7 cellular contexts compared by ENCODE assay signal in genomic region chr19:9791073-9791367, GRCh38. TPM values are rescaled to one million over a fixed set of nuclear protein-coding genes. Genes with fewer than 3 reads are reported as not detected.
DNase-seq lines count a peak whose midpoint lies in the region; ATAC-seq, FAIRE-seq and TF ChIP-seq lines count a peak whose summit lies in the region.
"Not testable (repeated sequence)": the region's sequence is repeated elsewhere in the genome, so short reads cannot be mapped to it uniquely, and the experiment has no call there.

No MANE protein-coding gene starts in this region.

- H3K4me1 ChIP-seq in heart left ventricle, result peaks cover 0 to 21% (median 12%) of the 10 kb centered on the region in 12 donors
- not testable (repeated sequence) for H3K4me1 ChIP-seq in naive thymus-derived CD4-positive, alpha-beta T cell (ENCODE audit: control insufficient read depth in 2 of 2, insufficient read depth in 2 of 2, low read length in 2 of 2)

- FAIRE-seq in RCC 7860 (lab: Jason Lieb, UNC), result peak; percentile 77

- not testable (repeated sequence) for H3K27me3 Mint-ChIP-seq in activated T-cell treated with anti-CD3 and anti-CD28 coated beads, Interleukin-2, amount 50 U/mL, for 4 hours (ENCODE audit: low read depth); central memory CD8-positive, alpha-beta T cell; naive thymus-derived CD4-positive, alpha-beta T cell

- not testable (repeated sequence) for ATAC-seq in activated T-cell treated with anti-CD3 and anti-CD28 coated beads, Interleukin-2, amount 50 U/mL, for 4 hours; central memory CD8-positive, alpha-beta T cell (replicated peaks; ENCODE audit: extremely low read depth, poor library complexity, severe bottlenecking); heart left ventricle; naive thymus-derived CD4-positive, alpha-beta T cell

- intact Hi-C loops in heart left ventricle (cut with DNase I), result loop anchor here in 8 of 10 donors (2.0 to 10.0 kb wide), 10 partner anchors 114 to 656 kb away; partner anchors contain the start of genes ZNF266 (in 2 of the 8), ZNF121 (in 1 of the 8), ZNF317 (in 1 of the 8) and ZNF562 (in 1 of the 8)
- intact Hi-C loops in naive thymus-derived CD4-positive, alpha-beta T cell (cut with micrococcal nuclease), result loop anchor here (1.0 to 5.0 kb wide), 6 partner anchors 116 to 1869 kb away; partner anchors contain the start of genes SNAPC2 (in 1 of the 2), ZNF266 (in 1 of the 2), ZNF561 (in 1 of the 2) and ZNF562 (in 1 of the 2)

- peak overlapping the region; percentile 81 for H3K4me3 Mint-ChIP-seq in activated T-cell treated with anti-CD3 and anti-CD28 coated beads, Interleukin-2, amount 50 U/mL, for 4 hours
- peak overlapping the region; percentile 88 for H3K4me3 Mint-ChIP-seq in central memory CD8-positive, alpha-beta T cell
- H3K4me3 Mint-ChIP-seq in naive thymus-derived CD4-positive, alpha-beta T cell, result peak overlapping the region in 9 of 10 donors; percentile 73 to 99 (median 88)

- not testable (repeated sequence) for H3K9me3 ChIP-seq in heart left ventricle; naive thymus-derived CD4-positive, alpha-beta T cell (ENCODE audit: control insufficient read depth in 2 of 3, low read length in 3 of 3)

- not testable (repeated sequence) for TF ChIP-seq CTCF in GM12864 (IDR thresholded peaks at IDR 0.05; ENCODE audit: low read depth, low read length, missing control alignments); heart left ventricle (IDR thresholded peaks at IDR 0.05)

- not testable (repeated sequence) for DNase-seq in GM12864 (ENCODE audit: low read depth); activated T-cell treated with anti-CD3 and anti-CD28 coated beads, Interleukin-2, amount 50 U/mL, for 4 hours; central memory CD8-positive, alpha-beta T cell (ENCODE audit: low spot score in 2 of 2); naive thymus-derived CD4-positive, alpha-beta T cell; skeletal muscle cell (ENCODE audit: low read depth)
- peak; percentile 27 for DNase-seq in RCC 7860 (ENCODE audit: low spot score)
- DNase-seq in heart left ventricle, result peak in 1 of 5 donors; percentile 29

- peak overlapping the region in 9 of 12 donors; percentile 52 to 92 (median 74) for H3K27ac ChIP-seq in heart left ventricle
- peak overlapping the region; percentile 99 for H3K27ac ChIP-seq in naive thymus-derived CD4-positive, alpha-beta T cell (ENCODE audit: low read depth, low read length)

- not testable (repeated sequence) for TF ChIP-seq POLR2A in heart left ventricle (IDR thresholded peaks at IDR 0.05)

- peak overlapping the region; percentile 97 for H3K27ac Mint-ChIP-seq in central memory CD8-positive, alpha-beta T cell (ENCODE audit: low read depth)
- H3K27ac Mint-ChIP-seq in naive thymus-derived CD4-positive, alpha-beta T cell, result peak overlapping the region in 7 of 9 donors; percentile 90 to 98 (median 96)

- H3K9me3 Mint-ChIP-seq in activated T-cell treated with anti-CD3 and anti-CD28 coated beads, Interleukin-2, amount 50 U/mL, for 4 hours; central memory CD8-positive, alpha-beta T cell; naive thymus-derived CD4-positive, alpha-beta T cell: not testable (repeated sequence)

- H3K36me3 Mint-ChIP-seq in activated T-cell treated with anti-CD3 and anti-CD28 coated beads, Interleukin-2, amount 50 U/mL, for 4 hours (ENCODE audit: insufficient read depth); naive thymus-derived CD4-positive, alpha-beta T cell: not testable (repeated sequence)
- H3K36me3 Mint-ChIP-seq in central memory CD8-positive, alpha-beta T cell (ENCODE audit: insufficient read depth), result peaks cover 17% of the 10 kb centered on the region

- H3K36me3 ChIP-seq in heart left ventricle; naive thymus-derived CD4-positive, alpha-beta T cell (ENCODE audit: control insufficient read depth in 2 of 3, insufficient read depth in 3 of 3, low read length in 3 of 3): not testable (repeated sequence)

- WGBS in heart left ventricle, 4 donors, result 66 to 87% (median 79%) methylated on average over 6 of the region's 6 CpGs

- CTCF ChIA-PET in naive thymus-derived CD4-positive, alpha-beta T cell (lab: Charles Lee), result not testable (repeated sequence)

- H3K4me1 Mint-ChIP-seq in activated T-cell treated with anti-CD3 and anti-CD28 coated beads, Interleukin-2, amount 50 U/mL, for 4 hours (ENCODE audit: low read depth), result peaks cover 16% of the 10 kb centered on the region
- peaks cover 36% of the 10 kb centered on the region for H3K4me1 Mint-ChIP-seq in central memory CD8-positive, alpha-beta T cell
- H3K4me1 Mint-ChIP-seq in naive thymus-derived CD4-positive, alpha-beta T cell, result peaks cover 8 to 38% (median 31%) of the 10 kb centered on the region in 7 donors

- H3K4me3 ChIP-seq in GM12864 (ENCODE audit: low read depth, low read length) (peak overlapping the region; percentile 52; the same call in 1 of the 2 replicates), heart left ventricle (peak overlapping the region in 8 of 12 donors; percentile 57 to 95 (median 72)), skeletal muscle cell (ENCODE audit: low read depth, low read length) (peak overlapping the region; percentile 47)
- H3K4me3 ChIP-seq in naive thymus-derived CD4-positive, alpha-beta T cell (ENCODE audit: low read length), result not testable (repeated sequence)

- H3K27me3 ChIP-seq in heart left ventricle; naive thymus-derived CD4-positive, alpha-beta T cell (ENCODE audit: control insufficient read depth in 2 of 2, insufficient read depth in 2 of 2, low read length in 2 of 2): not testable (repeated sequence)

- POLR2A ChIA-PET in naive thymus-derived CD4-positive, alpha-beta T cell (lab: Charles Lee), result interaction anchor here (0.6 to 1.3 kb wide), 3 partner anchors 9 to 165 kb away, joined by 3 to 4 read pairs (median 3); partner anchors contain the start of gene ZNF846

RNA-seq across cellular contexts. Expression of gene ZNF846, which starts 22.5 kb away (rescaled TPM):
- total RNA-seq in activated T-cell treated with anti-CD3 and anti-CD28 coated beads, Interleukin-2, amount 50 U/mL, for 4 hours, result 1 to 10 TPM; 2.6 to 3.1 (median 2.7) TPM
- total RNA-seq in heart left ventricle, result 10 to 100 TPM in 3 of 9 donors, 1 to 10 TPM in 6; 6.5 to 11.0 (median 8.4) TPM
- 10 to 100 TPM in 1 of 2 donors, 1 to 10 TPM in 1; 5.4 to 11.1 TPM for polyA plus RNA-seq in heart left ventricle
- 10 to 100 TPM in 3 of 5 experiments, 1 to 10 TPM in 2; 5.1 to 24.8 (median 13.0) TPM for total RNA-seq in naive thymus-derived CD4-positive, alpha-beta T cell
- 10 to 100 TPM in 1 of 2 donors, 1 to 10 TPM in 1; 6.2 to 10.0 TPM for polyA plus RNA-seq in naive thymus-derived CD4-positive, alpha-beta T cell

RNA-seq across cellular contexts. Expression of gene FBXL12, which starts 27.9 kb away (rescaled TPM):
- 10 to 100 TPM; 20.8 to 22.7 (median 22.3) TPM for total RNA-seq in activated T-cell treated with anti-CD3 and anti-CD28 coated beads, Interleukin-2, amount 50 U/mL, for 4 hours
- 10 to 100 TPM in 8 of 9 donors, 1 to 10 TPM in 1; 9.8 to 17.6 (median 12.2) TPM for total RNA-seq in heart left ventricle
- polyA plus RNA-seq in heart left ventricle, result 10 to 100 TPM; 11.2 to 14.5 TPM
- 10 to 100 TPM; 16.8 to 36.2 (median 34.0) TPM for total RNA-seq in naive thymus-derived CD4-positive, alpha-beta T cell
- polyA plus RNA-seq in naive thymus-derived CD4-positive, alpha-beta T cell, result 10 to 100 TPM in 1 of 2 donors, 1 to 10 TPM in 1; 8.5 to 16.1 TPM

RNA-seq across cellular contexts. Expression of gene UBL5, which starts 36.7 kb away (rescaled TPM):
- total RNA-seq in activated T-cell treated with anti-CD3 and anti-CD28 coated beads, Interleukin-2, amount 50 U/mL, for 4 hours, result 100 to 1,000 TPM; 323 to 345 (median 343) TPM
- 100 to 1,000 TPM; 460 to 843 (median 492) TPM for total RNA-seq in heart left ventricle
- 1,000 to 10,000 TPM in 1 of 2 donors, 100 to 1,000 TPM in 1; 592 to 1,809 TPM for polyA plus RNA-seq in heart left ventricle
- total RNA-seq in naive thymus-derived CD4-positive, alpha-beta T cell, result 100 to 1,000 TPM; 182 to 375 (median 198) TPM
- 100 to 1,000 TPM; 613 to 717 TPM for polyA plus RNA-seq in naive thymus-derived CD4-positive, alpha-beta T cell

RNA-seq across cellular contexts. Expression of gene PIN1, which starts 44.1 kb away (rescaled TPM):
- 10 to 100 TPM; 95.8 to 99.4 (median 97.9) TPM for total RNA-seq in activated T-cell treated with anti-CD3 and anti-CD28 coated beads, Interleukin-2, amount 50 U/mL, for 4 hours
- 100 to 1,000 TPM in 2 of 9 donors, 10 to 100 TPM in 7; 82.8 to 147 (median 93.1) TPM for total RNA-seq in heart left ventricle
- polyA plus RNA-seq in heart left ventricle, result 100 to 1,000 TPM in 1 of 2 donors, 10 to 100 TPM in 1; 90.0 to 159 TPM
- 10 to 100 TPM; 41.4 to 93.2 (median 61.1) TPM for total RNA-seq in naive thymus-derived CD4-positive, alpha-beta T cell
- 10 to 100 TPM; 88.9 to 94.7 TPM for polyA plus RNA-seq in naive thymus-derived CD4-positive, alpha-beta T cell
